2 cellular contexts compared by ENCODE assay signal in genomic region chr7:140673063-140673769, GRCh38.
TF ChIP-seq lines count a peak whose summit lies in the region.

No MANE protein-coding gene starts in this region.

TF ChIP-seq in Ishikawa, 13 proteins besides CTCF, POLR2A, EP300 and RAD21 (continued from another document):
- TF ChIP-seq USF1 (IDR thresholded peaks at IDR 0.05) (no peak), TCF12 (IDR thresholded peaks at IDR 0.05; ENCODE audit: low read depth) (no peak), TAF1 (IDR thresholded peaks at IDR 0.05; ENCODE audit: low read depth) (0 out of 2 replicates have a peak, but pooled peaks have one; percentile 39), NFIC (IDR thresholded peaks at IDR 0.05) (no peak; the same call in none of the 2 replicates), MAX (IDR thresholded peaks at IDR 0.05) (peak; percentile 54), ZBTB7A (IDR thresholded peaks at IDR 0.05; ENCODE audit: low read depth) (peak; percentile 65)

TF ChIP-seq in HepG2, 621 proteins besides CTCF, POLR2A, EP300 and RAD21 (continues in another document):
- TF ChIP-seq AKNA (CRISPR knock-in tag; IDR thresholded peaks at IDR 0.05; ENCODE audit: borderline replicate concordance) (no peak), ZNF510 (CRISPR knock-in tag; IDR thresholded peaks at IDR 0.05; ENCODE audit: low read depth) (no peak), PLRG1 (conservative IDR thresholded peaks at IDR 0.05) (no peak), ZNF234 (CRISPR knock-in tag; conservative IDR thresholded peaks at IDR 0.05) (no peak), DPF2 (CRISPR knock-in tag; IDR thresholded peaks at IDR 0.05; ENCODE audit: borderline replicate concordance, low read depth) (no peak), ATF2 (CRISPR knock-in tag; IDR thresholded peaks at IDR 0.05) (no peak), FOXC1 (CRISPR knock-in tag; IDR thresholded peaks at IDR 0.05; ENCODE audit: borderline replicate concordance) (0 out of 2 replicates have a peak, but pooled peaks have one; percentile 29), ATM (IDR thresholded peaks at IDR 0.05; ENCODE audit: borderline replicate concordance) (no peak), ZNF552 (CRISPR knock-in tag; IDR thresholded peaks at IDR 0.05; ENCODE audit: borderline replicate concordance) (no peak), SALL1 (CRISPR knock-in tag; IDR thresholded peaks at IDR 0.05) (peak; percentile 36; the same call in 1 of the 2 replicates), CENPT (CRISPR knock-in tag; IDR thresholded peaks at IDR 0.05; ENCODE audit: low read depth) (0 out of 2 replicates have a peak, but pooled peaks have one; percentile 41), ZNF777 (CRISPR knock-in tag; IDR thresholded peaks at IDR 0.05) (peak; percentile 81), RNF2 (conservative IDR thresholded peaks at IDR 0.05; ENCODE audit: low read depth) (0 out of 2 replicates have a peak, but pooled peaks have one; percentile 53), ZNF24 (IDR thresholded peaks at IDR 0.05) (no peak), CREB3 (CRISPR knock-in tag; IDR thresholded peaks at IDR 0.05) (no peak), ZBTB33 (CRISPR knock-in tag; IDR thresholded peaks at IDR 0.05) (peak; percentile 80), THYN1 (CRISPR knock-in tag; IDR thresholded peaks at IDR 0.05; ENCODE audit: borderline replicate concordance, low read depth) (no peak), TEAD3 (CRISPR knock-in tag; optimal IDR thresholded peaks at IDR 0.05; ENCODE audit: borderline replicate concordance) (no peak), SP1 (IDR thresholded peaks at IDR 0.05) (no peak), SP1 (CRISPR knock-in tag; IDR thresholded peaks at IDR 0.05) (no peak), MEF2D (CRISPR knock-in tag; IDR thresholded peaks at IDR 0.05) (no peak), RARG (CRISPR knock-in tag; IDR thresholded peaks at IDR 0.05; ENCODE audit: low read depth) (no peak), ZSCAN22 (CRISPR knock-in tag; IDR thresholded peaks at IDR 0.05) (no peak), CREBL2 (CRISPR knock-in tag; IDR thresholded peaks at IDR 0.05; ENCODE audit: borderline replicate concordance) (no peak), EED (CRISPR knock-in tag; IDR thresholded peaks at IDR 0.05) (0 out of 2 replicates have a peak, but pooled peaks have one; percentile 57), ZNF318 (CRISPR knock-in tag; IDR thresholded peaks at IDR 0.05) (no peak), KLF12 (CRISPR knock-in tag; IDR thresholded peaks at IDR 0.05; ENCODE audit: borderline replicate concordance) (no peak), ZBTB49 (CRISPR knock-in tag; IDR thresholded peaks at IDR 0.05; ENCODE audit: borderline replicate concordance) (no peak), REXO4 (CRISPR knock-in tag; IDR thresholded peaks at IDR 0.05; ENCODE audit: borderline replicate concordance) (0 out of 2 replicates have a peak, but pooled peaks have one; percentile 43), E2F1 (CRISPR knock-in tag; IDR thresholded peaks at IDR 0.05) (no peak), ZMYM2 (CRISPR knock-in tag; IDR thresholded peaks at IDR 0.05) (no peak), NR1H2 (CRISPR knock-in tag; IDR thresholded peaks at IDR 0.05; ENCODE audit: borderline replicate concordance, low read depth) (no peak), HOXA9 (CRISPR knock-in tag; IDR thresholded peaks at IDR 0.05; ENCODE audit: borderline replicate concordance) (no peak), EZH2 (conservative IDR thresholded peaks at IDR 0.05; ENCODE audit: low read depth, low read length) (no peak)
